In the genomic region with DNA sequence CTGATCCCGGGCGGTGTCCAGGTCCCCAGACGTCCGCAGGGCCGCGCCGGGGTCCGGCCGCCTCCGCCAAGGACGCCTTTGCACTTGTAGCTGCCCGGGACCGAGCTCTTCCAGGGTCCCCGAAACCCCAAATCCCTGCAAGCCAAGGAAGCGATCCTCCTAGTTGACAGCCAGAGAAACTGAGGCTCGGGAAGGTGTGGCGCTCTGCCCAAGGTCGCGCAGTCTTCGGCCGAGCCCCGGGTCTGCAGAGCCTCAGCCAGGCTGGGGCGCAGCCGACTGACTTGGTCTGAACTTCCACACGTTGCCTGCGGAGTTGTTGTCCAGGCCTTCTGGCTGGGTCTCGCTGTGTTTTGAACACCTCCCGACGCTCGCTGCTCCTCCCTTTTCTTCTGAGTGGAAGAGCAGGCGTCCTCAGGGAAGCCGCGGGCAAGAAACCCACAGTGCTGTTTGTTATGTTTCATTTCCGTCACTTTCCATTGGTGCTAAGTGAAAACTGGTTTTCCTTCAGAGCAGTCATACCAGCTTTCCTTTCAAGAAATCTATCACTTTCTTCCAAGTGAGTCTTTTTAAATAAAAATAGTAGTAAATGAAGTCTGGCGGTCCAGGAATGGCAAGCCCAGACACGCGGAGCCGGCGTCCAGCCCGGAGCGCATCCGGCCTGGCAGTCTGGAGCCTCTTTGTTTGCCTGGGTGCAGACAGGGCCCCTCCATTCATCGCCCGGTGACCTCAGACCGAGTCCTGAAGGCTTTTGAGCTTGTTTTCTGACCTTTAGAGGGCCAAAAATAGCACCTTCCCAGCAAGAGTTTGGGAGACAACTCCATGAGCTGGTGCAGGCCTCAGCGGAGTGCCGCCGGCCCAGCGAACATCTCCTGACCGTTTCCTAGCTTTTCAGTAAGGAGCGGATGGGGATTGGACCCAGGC, we compare ENCODE assay signal across 1 cellular context.
TF ChIP-seq lines count a peak whose summit lies in the region.

No MANE protein-coding gene starts in this region.

TF ChIP-seq in GM23338, 12 proteins besides CTCF, POLR2A, EP300 and RAD21 (continued from another document):
- TF ChIP-seq, protein P1, sequence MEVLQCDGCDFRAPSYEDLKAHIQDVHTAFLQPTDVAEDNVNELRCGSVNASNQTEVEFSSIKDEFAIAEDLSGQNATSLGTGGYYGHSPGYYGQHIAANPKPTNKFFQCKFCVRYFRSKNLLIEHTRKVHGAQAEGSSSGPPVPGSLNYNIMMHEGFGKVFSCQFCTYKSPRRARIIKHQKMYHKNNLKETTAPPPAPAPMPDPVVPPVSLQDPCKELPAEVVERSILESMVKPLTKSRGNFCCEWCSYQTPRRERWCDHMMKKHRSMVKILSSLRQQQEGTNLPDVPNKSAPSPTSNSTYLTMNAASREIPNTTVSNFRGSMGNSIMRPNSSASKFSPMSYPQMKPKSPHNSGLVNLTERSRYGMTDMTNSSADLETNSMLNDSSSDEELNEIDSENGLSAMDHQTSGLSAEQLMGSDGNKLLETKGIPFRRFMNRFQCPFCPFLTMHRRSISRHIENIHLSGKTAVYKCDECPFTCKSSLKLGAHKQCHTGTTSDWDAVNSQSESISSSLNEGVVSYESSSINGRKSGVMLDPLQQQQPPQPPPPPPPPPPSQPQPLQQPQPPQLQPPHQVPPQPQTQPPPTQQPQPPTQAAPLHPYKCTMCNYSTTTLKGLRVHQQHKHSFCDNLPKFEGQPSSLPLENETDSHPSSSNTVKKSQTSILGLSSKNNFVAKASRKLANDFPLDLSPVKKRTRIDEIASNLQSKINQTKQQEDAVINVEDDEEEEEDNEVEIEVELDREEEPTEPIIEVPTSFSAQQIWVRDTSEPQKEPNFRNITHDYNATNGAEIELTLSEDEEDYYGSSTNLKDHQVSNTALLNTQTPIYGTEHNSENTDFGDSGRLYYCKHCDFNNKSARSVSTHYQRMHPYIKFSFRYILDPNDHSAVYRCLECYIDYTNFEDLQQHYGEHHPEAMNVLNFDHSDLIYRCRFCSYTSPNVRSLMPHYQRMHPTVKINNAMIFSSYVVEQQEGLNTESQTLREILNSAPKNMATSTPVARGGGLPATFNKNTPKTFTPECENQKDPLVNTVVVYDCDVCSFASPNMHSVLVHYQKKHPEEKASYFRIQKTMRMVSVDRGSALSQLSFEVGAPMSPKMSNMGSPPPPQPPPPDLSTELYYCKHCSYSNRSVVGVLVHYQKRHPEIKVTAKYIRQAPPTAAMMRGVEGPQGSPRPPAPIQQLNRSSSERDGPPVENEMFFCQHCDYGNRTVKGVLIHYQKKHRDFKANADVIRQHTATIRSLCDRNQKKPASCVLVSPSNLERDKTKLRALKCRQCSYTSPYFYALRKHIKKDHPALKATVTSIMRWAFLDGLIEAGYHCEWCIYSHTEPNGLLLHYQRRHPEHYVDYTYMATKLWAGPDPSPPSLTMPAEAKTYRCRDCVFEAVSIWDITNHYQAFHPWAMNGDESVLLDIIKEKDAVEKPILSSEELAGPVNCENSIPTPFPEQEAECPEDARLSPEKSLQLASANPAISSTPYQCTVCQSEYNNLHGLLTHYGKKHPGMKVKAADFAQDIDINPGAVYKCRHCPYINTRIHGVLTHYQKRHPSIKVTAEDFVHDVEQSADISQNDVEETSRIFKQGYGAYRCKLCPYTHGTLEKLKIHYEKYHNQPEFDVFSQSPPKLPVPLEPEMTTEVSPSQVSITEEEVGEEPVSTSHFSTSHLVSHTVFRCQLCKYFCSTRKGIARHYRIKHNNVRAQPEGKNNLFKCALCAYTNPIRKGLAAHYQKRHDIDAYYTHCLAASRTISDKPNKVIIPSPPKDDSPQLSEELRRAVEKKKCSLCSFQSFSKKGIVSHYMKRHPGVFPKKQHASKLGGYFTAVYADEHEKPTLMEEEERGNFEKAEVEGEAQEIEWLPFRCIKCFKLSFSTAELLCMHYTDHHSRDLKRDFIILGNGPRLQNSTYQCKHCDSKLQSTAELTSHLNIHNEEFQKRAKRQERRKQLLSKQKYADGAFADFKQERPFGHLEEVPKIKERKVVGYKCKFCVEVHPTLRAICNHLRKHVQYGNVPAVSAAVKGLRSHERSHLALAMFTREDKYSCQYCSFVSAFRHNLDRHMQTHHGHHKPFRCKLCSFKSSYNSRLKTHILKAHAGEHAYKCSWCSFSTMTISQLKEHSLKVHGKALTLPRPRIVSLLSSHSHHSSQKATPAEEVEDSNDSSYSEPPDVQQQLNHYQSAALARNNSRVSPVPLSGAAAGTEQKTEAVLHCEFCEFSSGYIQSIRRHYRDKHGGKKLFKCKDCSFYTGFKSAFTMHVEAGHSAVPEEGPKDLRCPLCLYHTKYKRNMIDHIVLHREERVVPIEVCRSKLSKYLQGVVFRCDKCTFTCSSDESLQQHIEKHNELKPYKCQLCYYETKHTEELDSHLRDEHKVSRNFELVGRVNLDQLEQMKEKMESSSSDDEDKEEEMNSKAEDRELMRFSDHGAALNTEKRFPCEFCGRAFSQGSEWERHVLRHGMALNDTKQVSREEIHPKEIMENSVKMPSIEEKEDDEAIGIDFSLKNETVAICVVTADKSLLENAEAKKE (CRISPR knock-in tag; IDR thresholded peaks at IDR 0.05), result no peak
- no peak for TF ChIP-seq EZH2 (IDR thresholded peaks at IDR 0.05; ENCODE audit: low read depth, unreplicated experiment)
- TF ChIP-seq POLR2AphosphoS5 (IDR thresholded peaks at IDR 0.05; ENCODE audit: low read depth), result no peak
- TF ChIP-seq, protein P2, sequence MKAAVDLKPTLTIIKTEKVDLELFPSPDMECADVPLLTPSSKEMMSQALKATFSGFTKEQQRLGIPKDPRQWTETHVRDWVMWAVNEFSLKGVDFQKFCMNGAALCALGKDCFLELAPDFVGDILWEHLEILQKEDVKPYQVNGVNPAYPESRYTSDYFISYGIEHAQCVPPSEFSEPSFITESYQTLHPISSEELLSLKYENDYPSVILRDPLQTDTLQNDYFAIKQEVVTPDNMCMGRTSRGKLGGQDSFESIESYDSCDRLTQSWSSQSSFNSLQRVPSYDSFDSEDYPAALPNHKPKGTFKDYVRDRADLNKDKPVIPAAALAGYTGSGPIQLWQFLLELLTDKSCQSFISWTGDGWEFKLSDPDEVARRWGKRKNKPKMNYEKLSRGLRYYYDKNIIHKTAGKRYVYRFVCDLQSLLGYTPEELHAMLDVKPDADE (IDR thresholded peaks at IDR 0.05), result no peak
- TF ChIP-seq NANOG (IDR thresholded peaks at IDR 0.05; ENCODE audit: borderline replicate concordance), result no peak
- TF ChIP-seq JUNB (IDR thresholded peaks at IDR 0.05; ENCODE audit: unreplicated experiment), result no peak
- TF ChIP-seq ZNF114 (CRISPR knock-in tag; IDR thresholded peaks at IDR 0.05), result no peak
- TF ChIP-seq STAT1 (IDR thresholded peaks at IDR 0.05; ENCODE audit: unreplicated experiment), result no peak
